ENCODE assay signal across 8 cellular contexts in genomic region chr1:11935040-11935378, GRCh38. TPM values are rescaled to one million over a fixed set of nuclear protein-coding genes. Genes with fewer than 3 reads are reported as not detected.
A peak's percentile ranks its signal among the peaks of the same experiment; 100 is the strongest.
DNase-seq lines count a peak whose midpoint lies in the region; ATAC-seq and TF ChIP-seq lines count a peak whose summit lies in the region.

No MANE protein-coding gene starts in this region.

- peaks cover 7% of the 10 kb centered on the region for H3K79me2 ChIP-seq in MM.1S (ENCODE audit: low read length)
- peaks cover 33% of the 10 kb centered on the region for H3K79me2 ChIP-seq in osteoblast (ENCODE audit: insufficient read depth, low read length)

- no peaks in the 10 kb centered on the region for H3F3A ChIP-seq in MM.1S (ENCODE audit: insufficient read depth, low read length)

- no peaks in the 10 kb centered on the region for H3K9me2 ChIP-seq in MM.1S (replicated peaks; ENCODE audit: insufficient read depth, low read length)

- H3K36me3 ChIP-seq in GM06990 (ENCODE audit: control insufficient read depth, insufficient read depth, low read length) (no peaks in the 10 kb centered on the region; the same call in none of the 2 replicates), MM.1S (replicated peaks; ENCODE audit: insufficient read depth, low read length) (no peaks in the 10 kb centered on the region), endodermal cell (ENCODE audit: control insufficient read depth, insufficient read depth, low read length) (peaks cover 2% of the 10 kb centered on the region), osteoblast (ENCODE audit: insufficient read depth, low read length) (peaks cover 2% of the 10 kb centered on the region)

- H3K4me3 Mint-ChIP-seq in endodermal cell: peak overlapping the region; percentile 67

- no peak for TF ChIP-seq CTCF in GM06990 (IDR thresholded peaks at IDR 0.05; ENCODE audit: insufficient read depth, low read length, poor library complexity, severe bottlenecking)
- TF ChIP-seq CTCF in MM.1S (IDR thresholded peaks at IDR 0.05; ENCODE audit: low read length): no peak
- TF ChIP-seq CTCF in endodermal cell (conservative IDR thresholded peaks at IDR 0.05): no peak
- TF ChIP-seq CTCF in osteoblast (IDR thresholded peaks at IDR 0.05; ENCODE audit: extremely low read depth, low read depth, low read length): no peak

- H3K4me2 ChIP-seq in MM.1S (ENCODE audit: low read depth, low read length) (peak overlapping the region; percentile 97), osteoblast (ENCODE audit: insufficient read depth, low read length) (peak overlapping the region; percentile 97)

- H3K27ac Mint-ChIP-seq in endodermal cell: peak overlapping the region; percentile 44

- H2AFZ ChIP-seq in MM.1S (ENCODE audit: low read length) (peak overlapping the region; percentile 95), osteoblast (ENCODE audit: low read length) (peak overlapping the region; percentile 40)

- peaks cover 6% of the 10 kb centered on the region for H3K36me3 Mint-ChIP-seq in endodermal cell (ENCODE audit: low read depth)

- DNase-seq in GM06990 (ENCODE audit: extremely low read depth, insufficient read length) (no peak), MM.1S (no peak), endodermal cell (no peak), osteoblast (ENCODE audit: insufficient read length, low spot score, missing footprints) (no peak), NK-92 (lab: John Stamatoyannopoulos, UW; ENCODE audit: unreplicated experiment) (no peak), DMS153 treated with DMSO at 0.1 percent for 48 hours (lab: John Stamatoyannopoulos, UW; ENCODE audit: unreplicated experiment) (no peak)

- no peaks in the 10 kb centered on the region for H3K27me3 ChIP-seq in GM06990 (replicated peaks; ENCODE audit: control insufficient read depth, insufficient read depth, low read length)
- H3K27me3 ChIP-seq in MM.1S (replicated peaks; ENCODE audit: insufficient read depth, low read length): no peaks in the 10 kb centered on the region
- H3K27me3 ChIP-seq in endodermal cell (ENCODE audit: control insufficient read depth, insufficient read depth, low read length, poor library complexity, severe bottlenecking): no peaks in the 10 kb centered on the region
- no peaks in the 10 kb centered on the region for H3K27me3 ChIP-seq in osteoblast (ENCODE audit: insufficient read depth, low read length)

- ATAC-seq in GM19328 (IDR thresholded peaks at IDR 0.05; ENCODE audit: unreplicated experiment) (no peak), HG03565 (IDR thresholded peaks at IDR 0.05; ENCODE audit: unreplicated experiment) (no peak)

- H3K9me3 Mint-ChIP-seq in endodermal cell: no peaks in the 10 kb centered on the region

- no peaks in the 10 kb centered on the region for H3K27me3 Mint-ChIP-seq in endodermal cell (ENCODE audit: insufficient read depth)

- peaks cover 6% of the 10 kb centered on the region for H3K4me1 ChIP-seq in MM.1S (ENCODE audit: low read length)
- peaks cover 6% of the 10 kb centered on the region for H3K4me1 ChIP-seq in endodermal cell (ENCODE audit: control insufficient read depth, insufficient read depth, low read length)
- peaks cover 17% of the 10 kb centered on the region for H3K4me1 ChIP-seq in osteoblast (ENCODE audit: insufficient read depth, low read length)

- H3K27ac ChIP-seq in MM.1S (ENCODE audit: low read length): no peak overlapping the region
- peak overlapping the region; percentile 30 for H3K27ac ChIP-seq in endodermal cell (ENCODE audit: low read depth, low read length)
- H3K27ac ChIP-seq in osteoblast (ENCODE audit: low read depth, low read length): peak overlapping the region; percentile 10

- H3K9me3 ChIP-seq in MM.1S (replicated peaks; ENCODE audit: insufficient read depth, low read length) (no peaks in the 10 kb centered on the region), endodermal cell (ENCODE audit: control insufficient read depth, low read length) (no peaks in the 10 kb centered on the region), osteoblast (ENCODE audit: low read depth, low read length) (no peaks in the 10 kb centered on the region)

- peak overlapping the region; percentile 67; the same call in 1 of the 2 replicates for H3K9ac ChIP-seq in MM.1S (ENCODE audit: low read length)
- H3K9ac ChIP-seq in endodermal cell (ENCODE audit: extremely low read depth, low read length, poor library complexity, severe bottlenecking): peak overlapping the region; percentile 77

- H3K4me3 ChIP-seq in GM06990 (replicated peaks; ENCODE audit: low read depth, low read length): peak overlapping the region; percentile 89
- peak overlapping the region; percentile 78 for H3K4me3 ChIP-seq in MM.1S (ENCODE audit: low read length)
- peak overlapping the region; percentile 82 for H3K4me3 ChIP-seq in endodermal cell (ENCODE audit: low read length)
- H3K4me3 ChIP-seq in osteoblast (ENCODE audit: insufficient read depth, low read length): peak overlapping the region; percentile 80

- H4K20me1 ChIP-seq in MM.1S (ENCODE audit: insufficient read depth, low read length) (no peaks in the 10 kb centered on the region), osteoblast (ENCODE audit: insufficient read depth, low read length) (peaks cover 10% of the 10 kb centered on the region)

- WGBS in endodermal cell (ENCODE audit: insufficient coverage in 1 of 2, insufficient read length in 1 of 2), 2 experiments: 0 to 35% methylated on average over 1 to 3 of the region's 3 CpGs

- H3K4me1 Mint-ChIP-seq in endodermal cell: peaks cover 14% of the 10 kb centered on the region

RNA-seq across cellular contexts. Expression of gene PLOD1, which starts 0.5 kb away (rescaled TPM):
- total RNA-seq in endodermal cell (10 to 100 TPM; 71.5 to 81.8 TPM), osteoblast (242 and 281 TPM in 2 replicates)
- 66.4 TPM for polyA plus RNA-seq in endodermal cell (2013, experiment 1 of 2)
- polyA plus RNA-seq in endodermal cell (2013, experiment 2 of 2): 62.0 TPM

RNA-seq across cellular contexts. Expression of gene KIAA2013, which starts 8.8 kb away (rescaled TPM):
- 10 to 100 TPM; 36.2 to 36.7 TPM for total RNA-seq in endodermal cell
- 34.1 TPM for polyA plus RNA-seq in endodermal cell (2013, experiment 1 of 2)
- polyA plus RNA-seq in endodermal cell (2013, experiment 2 of 2): 32.3 TPM
- 51.6 and 64.1 TPM in 2 replicates for total RNA-seq in osteoblast

RNA-seq across cellular contexts. Expression of gene MFN2, which starts 45.2 kb away (rescaled TPM):
- total RNA-seq in endodermal cell: 10 to 100 TPM; 41.7 to 56.3 TPM
- 47.0 TPM for polyA plus RNA-seq in endodermal cell (2013, experiment 1 of 2)
- 43.4 TPM for polyA plus RNA-seq in endodermal cell (2013, experiment 2 of 2)
- 46.0 and 51.0 TPM in 2 replicates for total RNA-seq in osteoblast
